1 cellular context compared by ENCODE assay signal in the genomic region with DNA sequence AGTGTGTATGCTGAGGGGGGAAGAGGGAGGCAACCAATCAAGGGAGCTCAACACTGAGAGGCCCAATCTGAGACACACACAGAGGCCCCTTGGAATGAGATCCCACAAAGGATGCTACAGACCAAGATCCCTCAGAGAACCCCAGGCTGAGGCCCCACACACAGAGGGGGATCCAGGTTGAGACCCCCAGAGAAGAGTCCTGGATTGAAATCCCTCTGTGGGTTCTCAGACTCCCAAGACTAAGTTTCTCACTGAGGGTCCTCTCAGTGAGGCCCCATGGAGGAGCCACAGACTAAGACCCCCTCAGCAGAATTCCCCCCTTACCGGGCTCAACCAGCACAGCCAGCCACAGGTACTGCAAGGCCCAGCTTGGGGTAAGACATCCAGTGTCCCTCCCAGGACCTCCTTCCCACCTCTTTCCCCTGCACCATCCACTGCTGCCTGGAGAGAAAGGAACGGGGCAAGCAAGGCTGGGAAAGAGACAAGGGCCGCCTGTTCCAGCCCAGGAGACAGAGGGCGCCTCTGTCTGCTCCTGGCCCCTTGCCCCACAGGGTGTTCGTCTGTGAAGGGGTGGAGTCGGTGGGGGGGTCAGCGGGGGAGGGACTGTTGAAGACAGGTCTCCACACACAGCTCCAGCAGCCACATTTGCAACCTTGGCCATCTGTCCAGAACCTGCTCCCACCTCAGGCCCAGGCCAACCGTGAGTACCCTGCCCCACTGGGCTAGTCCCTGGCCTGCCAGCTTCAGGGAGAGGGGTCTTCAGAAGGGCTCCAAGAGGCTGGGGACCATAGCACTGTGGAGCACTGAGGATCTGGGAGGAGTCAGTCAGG.
TF ChIP-seq lines count a peak whose summit lies in the region.

TSS of gene S100A1 (plus strand) at position 638 of the 830 bp plus-strand sequence. CDS start 2,088 bp downstream, outside the sequence.

TF ChIP-seq in WTC11, 78 proteins besides CTCF, POLR2A, EP300 and RAD21 (continued from another document):
- TF ChIP-seq FOXP4 (CRISPR knock-in tag; IDR thresholded peaks at IDR 0.05) (no peak), ZNF138 (CRISPR knock-in tag; conservative IDR thresholded peaks at IDR 0.05) (no peak), ZNF121 (CRISPR knock-in tag; IDR thresholded peaks at IDR 0.05) (no peak), CREB1 (CRISPR knock-in tag; IDR thresholded peaks at IDR 0.05) (no peak), GRHL2 (CRISPR knock-in tag; IDR thresholded peaks at IDR 0.05; ENCODE audit: insufficient replicate concordance, severe bottlenecking) (no peak), ZNF425 (CRISPR knock-in tag; conservative IDR thresholded peaks at IDR 0.05) (no peak), TCF7 (CRISPR knock-in tag; IDR thresholded peaks at IDR 0.05; ENCODE audit: low read depth) (no peak), ZNF416 (CRISPR knock-in tag; IDR thresholded peaks at IDR 0.05) (no peak), SOX15 (CRISPR knock-in tag; IDR thresholded peaks at IDR 0.05) (no peak), NR3C1 (CRISPR knock-in tag; conservative IDR thresholded peaks at IDR 0.05; ENCODE audit: low read depth) (no peak), OVOL2 (CRISPR knock-in tag; IDR thresholded peaks at IDR 0.05; ENCODE audit: borderline replicate concordance) (no peak)
- TF ChIP-seq, protein P1, sequence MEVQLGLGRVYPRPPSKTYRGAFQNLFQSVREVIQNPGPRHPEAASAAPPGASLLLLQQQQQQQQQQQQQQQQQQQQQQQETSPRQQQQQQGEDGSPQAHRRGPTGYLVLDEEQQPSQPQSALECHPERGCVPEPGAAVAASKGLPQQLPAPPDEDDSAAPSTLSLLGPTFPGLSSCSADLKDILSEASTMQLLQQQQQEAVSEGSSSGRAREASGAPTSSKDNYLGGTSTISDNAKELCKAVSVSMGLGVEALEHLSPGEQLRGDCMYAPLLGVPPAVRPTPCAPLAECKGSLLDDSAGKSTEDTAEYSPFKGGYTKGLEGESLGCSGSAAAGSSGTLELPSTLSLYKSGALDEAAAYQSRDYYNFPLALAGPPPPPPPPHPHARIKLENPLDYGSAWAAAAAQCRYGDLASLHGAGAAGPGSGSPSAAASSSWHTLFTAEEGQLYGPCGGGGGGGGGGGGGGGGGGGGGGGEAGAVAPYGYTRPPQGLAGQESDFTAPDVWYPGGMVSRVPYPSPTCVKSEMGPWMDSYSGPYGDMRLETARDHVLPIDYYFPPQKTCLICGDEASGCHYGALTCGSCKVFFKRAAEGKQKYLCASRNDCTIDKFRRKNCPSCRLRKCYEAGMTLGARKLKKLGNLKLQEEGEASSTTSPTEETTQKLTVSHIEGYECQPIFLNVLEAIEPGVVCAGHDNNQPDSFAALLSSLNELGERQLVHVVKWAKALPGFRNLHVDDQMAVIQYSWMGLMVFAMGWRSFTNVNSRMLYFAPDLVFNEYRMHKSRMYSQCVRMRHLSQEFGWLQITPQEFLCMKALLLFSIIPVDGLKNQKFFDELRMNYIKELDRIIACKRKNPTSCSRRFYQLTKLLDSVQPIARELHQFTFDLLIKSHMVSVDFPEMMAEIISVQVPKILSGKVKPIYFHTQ (CRISPR knock-in tag; IDR thresholded peaks at IDR 0.05): no peak
- TF ChIP-seq, protein P2, sequence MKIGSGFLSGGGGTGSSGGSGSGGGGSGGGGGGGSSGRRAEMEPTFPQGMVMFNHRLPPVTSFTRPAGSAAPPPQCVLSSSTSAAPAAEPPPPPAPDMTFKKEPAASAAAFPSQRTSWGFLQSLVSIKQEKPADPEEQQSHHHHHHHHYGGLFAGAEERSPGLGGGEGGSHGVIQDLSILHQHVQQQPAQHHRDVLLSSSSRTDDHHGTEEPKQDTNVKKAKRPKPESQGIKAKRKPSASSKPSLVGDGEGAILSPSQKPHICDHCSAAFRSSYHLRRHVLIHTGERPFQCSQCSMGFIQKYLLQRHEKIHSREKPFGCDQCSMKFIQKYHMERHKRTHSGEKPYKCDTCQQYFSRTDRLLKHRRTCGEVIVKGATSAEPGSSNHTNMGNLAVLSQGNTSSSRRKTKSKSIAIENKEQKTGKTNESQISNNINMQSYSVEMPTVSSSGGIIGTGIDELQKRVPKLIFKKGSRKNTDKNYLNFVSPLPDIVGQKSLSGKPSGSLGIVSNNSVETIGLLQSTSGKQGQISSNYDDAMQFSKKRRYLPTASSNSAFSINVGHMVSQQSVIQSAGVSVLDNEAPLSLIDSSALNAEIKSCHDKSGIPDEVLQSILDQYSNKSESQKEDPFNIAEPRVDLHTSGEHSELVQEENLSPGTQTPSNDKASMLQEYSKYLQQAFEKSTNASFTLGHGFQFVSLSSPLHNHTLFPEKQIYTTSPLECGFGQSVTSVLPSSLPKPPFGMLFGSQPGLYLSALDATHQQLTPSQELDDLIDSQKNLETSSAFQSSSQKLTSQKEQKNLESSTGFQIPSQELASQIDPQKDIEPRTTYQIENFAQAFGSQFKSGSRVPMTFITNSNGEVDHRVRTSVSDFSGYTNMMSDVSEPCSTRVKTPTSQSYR (CRISPR knock-in tag; IDR thresholded peaks at IDR 0.05): no peak
TF ChIP-seq in WTC11: peak in this region for 0.
